ENCODE assay signal across 9 cellular contexts in the genomic region with DNA sequence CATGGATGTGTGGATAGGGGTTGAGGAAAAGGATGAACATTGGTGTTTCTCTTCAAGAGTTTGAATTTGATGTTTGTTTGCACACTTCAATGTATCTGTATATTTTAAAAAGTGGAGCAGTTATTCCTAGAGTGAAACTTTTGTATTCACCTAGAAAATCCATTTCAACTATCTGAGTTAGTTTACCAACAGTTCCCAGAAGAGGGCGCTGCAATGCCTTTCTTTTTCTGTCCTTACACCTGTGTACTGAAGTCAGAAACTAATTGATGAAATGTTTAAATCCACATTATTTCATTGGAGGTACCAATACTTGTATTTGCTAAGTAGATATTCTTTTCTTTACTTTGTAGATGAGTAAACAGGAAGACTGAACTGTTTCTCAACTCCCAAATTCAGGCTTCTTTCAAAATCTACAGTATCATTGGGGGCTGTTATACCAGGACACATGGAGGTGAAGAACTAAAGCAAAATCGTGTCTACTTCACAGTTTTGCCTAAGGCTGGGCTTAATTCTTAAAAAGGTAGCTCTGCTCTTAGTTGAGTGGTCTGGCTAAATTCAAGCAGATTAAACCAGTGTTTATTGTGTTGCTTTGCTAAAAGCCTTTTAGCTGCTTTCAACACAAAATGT. TPM values are rescaled to one million over a fixed set of nuclear protein-coding genes. Genes with fewer than 3 reads are reported as not detected.
A peak's percentile ranks its signal among the peaks of the same experiment; 100 is the strongest.
DNase-seq lines count a peak whose midpoint lies in the region; ATAC-seq, FAIRE-seq and TF ChIP-seq lines count a peak whose summit lies in the region.
"Had no signal": no experiment of that assay in that cellular context is flagged by ENCODE, and none has a peak within 500 bp of the region (broad histone marks: within the 10 kb centered on the region; RNA-seq: fewer than 3 reads in every experiment).

No MANE protein-coding gene starts in this region.

- H3K4me1 Mint-ChIP-seq in T-cell, result peaks cover 76 to 91% (median 77%) of the 10 kb centered on the region in 3 donors

- DNase-seq in GM06990 (ENCODE audit: extremely low read depth, insufficient read length) (peak; percentile 35), HTR-8/SVneo (ENCODE audit: insufficient read length, low spot score) (peak; percentile 14), T-cell (peak; percentile 48 to 89 (median 74)), middle frontal gyrus (ENCODE audit: extremely low spot score, low spot score) (no peak)
- peak; percentile 62 for DNase-seq in activated naive CD8-positive, alpha-beta T cell treated with anti-CD3 and anti-CD28 coated beads, Interleukin-2, amount 50 U/mL, for 16 hours (ENCODE audit: low read depth, low spot score)
- peak; percentile 52 to 65 (median 64) for DNase-seq in stimulated activated CD4-positive, alpha-beta T cell treated with anti-CD3 and anti-CD28 coated beads, TNF-alpha, amount 100 ng/mL, for 1 hour (ENCODE audit: low read depth in 3 of 3, low spot score in 1 of 3)

- ATAC-seq in T-cell (replicated peaks in 1 of 4) (peak; percentile 79 to 90 (median 82)), HG02623 (IDR thresholded peaks at IDR 0.05; ENCODE audit: unreplicated experiment) (no peak)

- FAIRE-seq in HTR-8/SVneo (lab: Jason Lieb, UNC) (no peak), islet of Langerhans (lab: Jason Lieb, UNC) (peak; percentile 55)

- H3K27ac Mint-ChIP-seq in T-cell, result peak overlapping the region; percentile 74 to 95

- H3K9me3 Mint-ChIP-seq in T-cell, result peaks cover 0 to 4% (median 0%) of the 10 kb centered on the region in 3 donors

- H3K27me3 Mint-ChIP-seq in T-cell, result no peaks in the 10 kb centered on the region
- H3K27me3 Mint-ChIP-seq: dendritic cell treated with granulocyte-macrophage colony-stimulating factor and Interleukin-4, amounts not matched to agents 40 ng/mL and 50 ng/mL, for 4 days had no signal

- TF ChIP-seq CTCF in GM06990 (IDR thresholded peaks at IDR 0.05; ENCODE audit: insufficient read depth, low read length, poor library complexity, severe bottlenecking), result peak; percentile 56

- H3K36me3 Mint-ChIP-seq in T-cell, result peaks cover 11% of the 10 kb centered on the region

- no peaks in the 10 kb centered on the region for H3K36me3 ChIP-seq in GM06990 (ENCODE audit: control insufficient read depth, insufficient read depth, low read length)

- H3K27me3 ChIP-seq in GM06990 (replicated peaks; ENCODE audit: control insufficient read depth, insufficient read depth, low read length), result no peaks in the 10 kb centered on the region

- CTCF ChIA-PET in T-cell (lab: Charles Lee), result interaction anchor here (0.5 to 5.2 kb wide), 25 partner anchors 8 to 166 kb away, joined by 3 to 41 read pairs (median 3); a partner anchor contains a TSS

- H3K4me3 Mint-ChIP-seq in T-cell, result peak overlapping the region; percentile 17 to 54 (median 28)
- H3K4me3 Mint-ChIP-seq: dendritic cell treated with granulocyte-macrophage colony-stimulating factor and Interleukin-4, amounts not matched to agents 40 ng/mL and 50 ng/mL, for 4 days had no signal

- POLR2A ChIA-PET in T-cell (lab: Charles Lee), result interaction anchor here (0.5 to 1.3 kb wide), 4 partner anchors 14 to 1022 kb away, joined by 3 to 4 read pairs (median 3); a partner anchor contains a TSS

- H3K4me3 ChIP-seq in GM06990 (replicated peaks; ENCODE audit: low read depth, low read length), result no peak overlapping the region

RNA-seq across cellular contexts. Expression of a gene that starts 26.6 kb away (rescaled TPM):
- total RNA-seq in T-cell, result 10 to 100 TPM in 4 of 5 donors, 1 to 10 TPM in 1; 9.0 to 55.5 (median 31.6) TPM

RNA-seq across cellular contexts. Expression of a gene that starts 35.2 kb away (rescaled TPM):
- 100 to 1,000 TPM; 217 to 338 (median 311) TPM for total RNA-seq in T-cell
